In genomic region chr20:44521484-44522481, GRCh38 we compare ENCODE assay signal across 8 cellular contexts. TPM values are rescaled to one million over a fixed set of nuclear protein-coding genes. Genes with fewer than 3 reads are reported as not detected.
DNase-seq lines count a peak whose midpoint lies in the region; ATAC-seq and TF ChIP-seq lines count a peak whose summit lies in the region.

SERINC3 (minus strand) TSS chr20:44522070; CDS start chr20:44521951, 119 bp downstream.

- H3K27ac ChIP-seq in C4-2B, result peak within 1 kb of the TSS; percentile 84

- peak; percentile 37; the same call in 1 of the 2 replicates for TF ChIP-seq CTCF in C4-2B (conservative IDR thresholded peaks at IDR 0.05)

- ATAC-seq in GM19372 (IDR thresholded peaks at IDR 0.05; ENCODE audit: low read depth, unreplicated experiment) (peak; percentile 98), HG03558 (IDR thresholded peaks at IDR 0.05; ENCODE audit: extremely low read depth, unreplicated experiment) (peak; percentile 80), left lobe of liver (peak; percentile 98)

- peak; percentile 71 for DNase-seq in NCI-H748 treated with DMSO at 0.1 percent for 48 hours (lab: John Stamatoyannopoulos, UW)
- peak; percentile 95 to 96 for DNase-seq in activated CD4-positive, alpha-beta T cell treated with anti-CD3 and anti-CD28 coated beads, Interleukin-2, amount 50 U/mL, for 24 hours (ENCODE audit: low read depth in 1 of 2, low spot score in 1 of 2)
- DNase-seq in dedifferentiated amniotic fluid mesenchymal stem cell (ENCODE audit: extremely low spot score), result peak; percentile 92
- peak; percentile 97 for DNase-seq in left lobe of liver (ENCODE audit: low spot score)
- DNase-seq in stimulated activated CD4-positive, alpha-beta T cell treated with anti-CD3 and anti-CD28 coated beads, Interleukin-2, amount 100 ng/mL, for 4 hours (ENCODE audit: low read depth), result peak; percentile 94

RNA-seq across cellular contexts. Expression of gene SERINC3, which starts in this region (rescaled TPM):
- 50.4 TPM for total RNA-seq in left lobe of liver

Comparison
In these comparisons a context has a peak if more than half of its experiments do, and no peak if none do; other contexts are left out.
1. Peak in every context shown above with its lines: DNase-seq, ATAC-seq and H3K27ac ChIP-seq.